Comparison of ENCODE assay signal across 17 cellular contexts in the genomic region with DNA sequence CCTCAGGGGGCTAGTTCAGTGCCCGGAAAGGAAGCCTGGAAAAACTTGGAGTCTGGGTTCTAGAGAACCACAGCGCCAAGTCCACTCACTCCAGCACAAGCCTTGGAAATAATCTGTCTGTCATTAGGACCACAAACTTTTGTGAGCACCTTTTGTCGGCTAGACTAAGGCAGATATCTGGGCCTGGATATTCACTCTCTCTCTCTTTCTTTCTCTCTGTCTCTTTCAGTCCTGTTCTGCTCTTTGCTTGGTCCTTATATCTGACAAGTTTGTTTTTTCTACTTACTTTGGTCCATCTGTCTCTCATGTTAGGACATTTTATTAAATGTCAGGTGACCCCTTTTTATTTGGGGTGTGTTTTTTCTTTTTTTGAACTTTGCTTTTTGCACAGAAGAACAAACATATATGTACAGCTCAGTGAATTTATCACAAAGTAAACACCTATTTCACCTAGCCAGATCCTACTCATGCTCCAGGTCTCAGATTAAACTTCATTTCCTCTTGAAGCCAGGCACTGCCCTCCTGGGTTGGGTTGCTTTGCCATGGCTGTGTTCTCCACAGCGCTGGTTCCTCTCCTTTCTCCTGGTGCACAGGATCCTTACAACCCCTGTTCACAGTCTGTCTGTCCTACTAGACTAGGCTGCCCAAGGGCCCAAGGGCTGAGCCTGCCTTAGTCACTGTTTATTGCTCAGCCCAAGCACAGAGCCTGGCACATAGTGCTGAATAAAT. TPM values are rescaled to one million over a fixed set of nuclear protein-coding genes. Genes with fewer than 3 reads are reported as not detected.
DNase-seq lines count a peak whose midpoint lies in the region; ATAC-seq and TF ChIP-seq lines count a peak whose summit lies in the region.
"Had no signal": no experiment of that assay in that cellular context is flagged by ENCODE, and none has a peak within 500 bp of the region (broad histone marks: within the 10 kb centered on the region; RNA-seq: fewer than 3 reads in every experiment).

No MANE protein-coding gene starts in this region.

- H4K20me1 ChIP-seq in neural progenitor cell (ENCODE audit: low read depth): peaks cover 5% of the 10 kb centered on the region
- H4K20me1 ChIP-seq in MM.1S (ENCODE audit: insufficient read depth, low read length): no peaks in the 10 kb centered on the region
- H4K20me1 ChIP-seq: BLaER1 treated with 17β-estradiol and CSF1 and Interleukin-3, amounts not matched to agents 10 nM and 100 nM had no signal

- H3K4me3 ChIP-seq in neural progenitor cell (no peak overlapping the region), MM.1S (ENCODE audit: low read length) (no peak overlapping the region)
- H3K4me3 ChIP-seq: BLaER1 treated with 17β-estradiol and CSF1 and Interleukin-3, amounts not matched to agents 10 nM and 100 nM; HAP-1; K562 had no signal

- H3K4me1 Mint-ChIP-seq in activated naive CD8-positive, alpha-beta T cell treated with anti-CD3 and anti-CD28 coated beads for 36 hours: no peaks in the 10 kb centered on the region
- no peaks in the 10 kb centered on the region for H3K4me1 Mint-ChIP-seq in activated naive CD8-positive, alpha-beta T cell treated with anti-CD3 and anti-CD28 coated beads, Interleukin-2, amount 50 U/mL, for 24 hours
- H3K4me1 Mint-ChIP-seq in neural progenitor cell: peaks cover 9% of the 10 kb centered on the region

- no peak for TF ChIP-seq CTCF in neural progenitor cell (IDR thresholded peaks at IDR 0.05)
- TF ChIP-seq CTCF in MM.1S (IDR thresholded peaks at IDR 0.05; ENCODE audit: low read length): no peak

- peaks cover 17% of the 10 kb centered on the region for H3F3A ChIP-seq in neural progenitor cell (ENCODE audit: low read depth)
- H3F3A ChIP-seq in MM.1S (ENCODE audit: insufficient read depth, low read length): no peaks in the 10 kb centered on the region

- no peaks in the 10 kb centered on the region for H3K9me2 ChIP-seq in MM.1S (replicated peaks; ENCODE audit: insufficient read depth, low read length)

- H3K27ac ChIP-seq in neural progenitor cell (no peak overlapping the region), MM.1S (ENCODE audit: low read length) (no peak overlapping the region)
- H3K27ac ChIP-seq: BLaER1 treated with 17β-estradiol and CSF1 and Interleukin-3, amounts not matched to agents 10 nM and 100 nM had no signal

- ATAC-seq in activated naive CD8-positive, alpha-beta T cell treated with anti-CD3 and anti-CD28 coated beads, Interleukin-2, amount 50 U/mL, for 24 hours: no peak
- ATAC-seq in left colon (peak; percentile 86), left ventricle myocardium superior (no peak), HG03460 (IDR thresholded peaks at IDR 0.05; ENCODE audit: unreplicated experiment) (no peak)
- ATAC-seq: K562 had no signal

- intact Hi-C loops in left colon (cut with DNase I, micrococcal nuclease): no loop called here
- intact Hi-C loops in left ventricle myocardium superior (cut with micrococcal nuclease): no loop called here

- peaks cover 15% of the 10 kb centered on the region for H3K4me1 ChIP-seq in neural progenitor cell
- H3K4me1 ChIP-seq in MM.1S (ENCODE audit: low read length): no peaks in the 10 kb centered on the region
- H3K4me1 ChIP-seq: HAP-1 had no signal

- no peaks in the 10 kb centered on the region for H3K27me3 Mint-ChIP-seq in activated naive CD8-positive, alpha-beta T cell treated with anti-CD3 and anti-CD28 coated beads for 36 hours
- H3K27me3 Mint-ChIP-seq in activated naive CD8-positive, alpha-beta T cell treated with anti-CD3 and anti-CD28 coated beads, Interleukin-2, amount 50 U/mL, for 24 hours: no peaks in the 10 kb centered on the region
- H3K27me3 Mint-ChIP-seq in neural progenitor cell (ENCODE audit: insufficient read depth, low read depth): peaks cover 2% of the 10 kb centered on the region

- H3K79me2 ChIP-seq in neural progenitor cell (ENCODE audit: low read depth) (no peaks in the 10 kb centered on the region), MM.1S (ENCODE audit: low read length) (no peaks in the 10 kb centered on the region)

- peak overlapping the region; percentile 22 for H3K9ac ChIP-seq in neural progenitor cell
- no peak overlapping the region for H3K9ac ChIP-seq in MM.1S (ENCODE audit: low read length)
- H3K9ac ChIP-seq: BLaER1 treated with 17β-estradiol and CSF1 and Interleukin-3, amounts not matched to agents 10 nM and 100 nM had no signal

- no peaks in the 10 kb centered on the region for H3K9me3 ChIP-seq in neural progenitor cell (ENCODE audit: low read depth)
- H3K9me3 ChIP-seq in MM.1S (replicated peaks; ENCODE audit: insufficient read depth, low read length): no peaks in the 10 kb centered on the region
- H3K9me3 ChIP-seq: BLaER1 treated with 17β-estradiol and CSF1 and Interleukin-3, amounts not matched to agents 10 nM and 100 nM; HAP-1 had no signal

- H3K36me3 Mint-ChIP-seq in activated naive CD8-positive, alpha-beta T cell treated with anti-CD3 and anti-CD28 coated beads for 36 hours: peaks cover 5% of the 10 kb centered on the region
- peaks cover 13% of the 10 kb centered on the region for H3K36me3 Mint-ChIP-seq in activated naive CD8-positive, alpha-beta T cell treated with anti-CD3 and anti-CD28 coated beads, Interleukin-2, amount 50 U/mL, for 24 hours (ENCODE audit: low read depth)
- no peaks in the 10 kb centered on the region for H3K36me3 Mint-ChIP-seq in neural progenitor cell

- DNase-seq in activated naive CD8-positive, alpha-beta T cell treated with anti-CD3 and anti-CD28 coated beads for 36 hours: no peak
- no peak for DNase-seq in activated naive CD8-positive, alpha-beta T cell treated with anti-CD3 and anti-CD28 coated beads, Interleukin-2, amount 50 U/mL, for 24 hours
- DNase-seq in left colon (peak; percentile 46 to 55), neural progenitor cell (ENCODE audit: low spot score) (no peak), left ventricle myocardium superior (no peak), SHP77 treated with DMSO at 0.1 percent for 48 hours (lab: John Stamatoyannopoulos, UW) (no peak), MM.1S (no peak)
- DNase-seq: 8988T, COR-L47, NCI-H1048, NCI-H146, NCI-H2107, NCI-H226 had no signal

- no peaks in the 10 kb centered on the region for H3K9me3 Mint-ChIP-seq in activated naive CD8-positive, alpha-beta T cell treated with anti-CD3 and anti-CD28 coated beads for 36 hours
- H3K9me3 Mint-ChIP-seq in activated naive CD8-positive, alpha-beta T cell treated with anti-CD3 and anti-CD28 coated beads, Interleukin-2, amount 50 U/mL, for 24 hours: no peaks in the 10 kb centered on the region
- no peaks in the 10 kb centered on the region for H3K9me3 Mint-ChIP-seq in neural progenitor cell

- H2AFZ ChIP-seq in neural progenitor cell (replicated peaks): no peak overlapping the region
- H2AFZ ChIP-seq in MM.1S (ENCODE audit: low read length): no peak overlapping the region

- H3K27me3 ChIP-seq in neural progenitor cell: no peaks in the 10 kb centered on the region
- no peaks in the 10 kb centered on the region for H3K27me3 ChIP-seq in MM.1S (replicated peaks; ENCODE audit: insufficient read depth, low read length)
- H3K27me3 ChIP-seq: BLaER1 treated with 17β-estradiol and CSF1 and Interleukin-3, amounts not matched to agents 10 nM and 100 nM had no signal

- peak overlapping the region; percentile 21 for H3K27ac Mint-ChIP-seq in activated naive CD8-positive, alpha-beta T cell treated with anti-CD3 and anti-CD28 coated beads for 36 hours
- H3K27ac Mint-ChIP-seq in activated naive CD8-positive, alpha-beta T cell treated with anti-CD3 and anti-CD28 coated beads, Interleukin-2, amount 50 U/mL, for 24 hours: no peak overlapping the region
- H3K27ac Mint-ChIP-seq in neural progenitor cell: no peak overlapping the region

- H3K4me2 ChIP-seq in neural progenitor cell: no peak overlapping the region
- no peak overlapping the region for H3K4me2 ChIP-seq in MM.1S (ENCODE audit: low read depth, low read length)
- H3K4me2 ChIP-seq: BLaER1 treated with 17β-estradiol and CSF1 and Interleukin-3, amounts not matched to agents 10 nM and 100 nM had no signal

- H3K4me3 Mint-ChIP-seq in activated naive CD8-positive, alpha-beta T cell treated with anti-CD3 and anti-CD28 coated beads for 36 hours: no peak overlapping the region
- H3K4me3 Mint-ChIP-seq in activated naive CD8-positive, alpha-beta T cell treated with anti-CD3 and anti-CD28 coated beads, Interleukin-2, amount 50 U/mL, for 24 hours: no peak overlapping the region
- H3K4me3 Mint-ChIP-seq in neural progenitor cell: no peak overlapping the region

- H3K36me3 ChIP-seq in neural progenitor cell (no peaks in the 10 kb centered on the region), MM.1S (replicated peaks; ENCODE audit: insufficient read depth, low read length) (no peaks in the 10 kb centered on the region)

RNA-seq across cellular contexts. Expression of a gene that starts 40.8 kb away (rescaled TPM):
- 1 to 10 TPM; 7.7 to 8.3 TPM for total RNA-seq in activated naive CD8-positive, alpha-beta T cell treated with anti-CD3 and anti-CD28 coated beads for 36 hours
- total RNA-seq in left colon: 1 to 10 TPM; 3.4 to 4.4 TPM
- 8.8 and 11.6 TPM in 2 replicates for total RNA-seq in neural progenitor cell (ENCODE audit: low replicate concordance)
- 4.7 TPM for total RNA-seq in left ventricle myocardium superior

RNA-seq across cellular contexts. Expression of a gene that starts 41.2 kb away (rescaled TPM):
- total RNA-seq in activated naive CD8-positive, alpha-beta T cell treated with anti-CD3 and anti-CD28 coated beads for 36 hours: 10 to 100 TPM; 89.4 to 97.7 TPM
- 1,000 to 10,000 TPM in 1 of 2 donors, 100 to 1,000 TPM in 1; 782 to 1,105 TPM for total RNA-seq in left colon
- total RNA-seq in neural progenitor cell (ENCODE audit: low replicate concordance): 125 and 139 TPM in 2 replicates
- 318 TPM for total RNA-seq in left ventricle myocardium superior

RNA-seq across cellular contexts. Expression of a gene that starts 58.6 kb away (rescaled TPM):
- total RNA-seq in activated naive CD8-positive, alpha-beta T cell treated with anti-CD3 and anti-CD28 coated beads for 36 hours: not detected
- under 1 TPM; 0.12 to 0.14 TPM for total RNA-seq in left colon
- total RNA-seq in neural progenitor cell (ENCODE audit: low replicate concordance): 0.15 TPM in 1 of 2 replicates, not detected in the other
- not detected for total RNA-seq in left ventricle myocardium superior
- total RNA-seq: K562 had no signal

Comparison
In these comparisons a context has a peak if more than half of its experiments do, and no peak if none do; other contexts are left out.
1. DNase-seq: peak in left colon (2 of 2); none in activated naive CD8-positive, alpha-beta T cell treated with anti-CD3 and anti-CD28 coated beads for 36 hours (single experiment), activated naive CD8-positive, alpha-beta T cell treated with anti-CD3 and anti-CD28 coated beads, Interleukin-2, amount 50 U/mL, for 24 hours (single experiment), neural progenitor cell (single experiment), left ventricle myocardium superior (single experiment), SHP77 treated with DMSO at 0.1 percent for 48 hours (single experiment) and MM.1S (single experiment).